8 cellular contexts compared by ENCODE assay signal in the genomic region with DNA sequence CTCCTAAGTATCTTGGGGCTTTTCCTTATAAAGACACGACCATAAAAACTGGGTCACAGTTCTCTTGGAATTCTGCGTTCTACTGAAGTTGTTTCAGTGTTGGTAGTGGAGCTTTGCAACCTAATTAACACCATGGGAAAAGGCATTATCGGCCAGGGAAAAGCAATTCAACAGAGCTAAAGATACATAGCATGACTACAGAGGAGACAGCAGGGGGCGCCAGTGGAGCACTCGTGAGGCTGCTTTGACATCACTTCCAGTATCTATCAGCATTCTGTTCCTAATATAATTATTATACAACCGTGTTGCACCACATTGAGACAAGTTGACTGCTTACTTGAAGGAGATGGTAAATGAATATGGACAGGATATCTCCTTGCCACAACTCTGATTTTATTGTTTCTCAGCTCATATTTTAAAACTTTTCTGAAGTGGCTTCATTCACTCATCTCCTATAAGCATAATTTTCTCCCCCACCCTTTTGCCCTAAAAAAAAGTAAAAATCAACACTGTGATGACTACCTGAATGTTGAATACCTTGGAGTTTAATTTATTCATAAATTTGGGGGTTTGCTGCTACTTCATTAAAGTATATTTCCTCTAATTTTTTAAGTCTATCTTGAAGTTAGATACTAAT. TPM values are rescaled to one million over a fixed set of nuclear protein-coding genes. Genes with fewer than 3 reads are reported as not detected.
DNase-seq lines count a peak whose midpoint lies in the region; ATAC-seq, FAIRE-seq and TF ChIP-seq lines count a peak whose summit lies in the region.

No MANE protein-coding gene starts in this region.

- ATAC-seq in HG03108 (IDR thresholded peaks at IDR 0.05; ENCODE audit: unreplicated experiment): no peak

- TF ChIP-seq CTCF in HFFc6 (IDR thresholded peaks at IDR 0.05): peak; percentile 88
- peak; percentile 70 for TF ChIP-seq CTCF in astrocyte (IDR thresholded peaks at IDR 0.05; ENCODE audit: insufficient read depth, low read depth, low read length)

- H2AFZ ChIP-seq in astrocyte (ENCODE audit: low read depth, low read length): no peak overlapping the region

- H3K27me3 ChIP-seq in astrocyte (ENCODE audit: insufficient read depth, low read length): no peaks in the 10 kb centered on the region

- no peaks in the 10 kb centered on the region for H4K20me1 ChIP-seq in astrocyte (ENCODE audit: insufficient read depth, low read length)

- H3K36me3 ChIP-seq in astrocyte (ENCODE audit: insufficient read depth, low read length): no peaks in the 10 kb centered on the region

- H3K27me3 Mint-ChIP-seq in HFFc6 (ENCODE audit: insufficient read depth) (peaks cover 4% of the 10 kb centered on the region), astrocyte (ENCODE audit: low read depth, unreplicated experiment) (no peaks in the 10 kb centered on the region)

- H3K27ac Mint-ChIP-seq in HFFc6 (no peak overlapping the region), astrocyte (ENCODE audit: unreplicated experiment) (no peak overlapping the region)

- no peak for FAIRE-seq in astrocyte (lab: Jason Lieb, UNC)

- H3K4me2 ChIP-seq in astrocyte (ENCODE audit: low read length): no peak overlapping the region

- peak; percentile 56 for DNase-seq in EL
- DNase-seq in HFFc6: peak; percentile 23
- DNase-seq in NCI-H774 (lab: John Stamatoyannopoulos, UW): peak; percentile 9
- DNase-seq in astrocyte (ENCODE audit: low read depth): peak; percentile 40
- peak; percentile 54 for DNase-seq in medulla oblongata (ENCODE audit: extremely low spot score)
- DNase-seq in activated gamma-delta T cell treated with Interleukin-2 at 50 U/mL for 16 hours: no peak
- no peak for DNase-seq in GOT3 (lab: John Stamatoyannopoulos, UW)

- no peak overlapping the region for H3K9ac ChIP-seq in astrocyte (ENCODE audit: low read length)

- H3K9me3 Mint-ChIP-seq in HFFc6 (no peaks in the 10 kb centered on the region; the same call in 1 of the 2 replicates), astrocyte (ENCODE audit: unreplicated experiment) (no peaks in the 10 kb centered on the region)

- no peaks in the 10 kb centered on the region for H3K36me3 Mint-ChIP-seq in HFFc6 (ENCODE audit: low read depth)
- no peaks in the 10 kb centered on the region for H3K36me3 Mint-ChIP-seq in astrocyte (ENCODE audit: low read depth, unreplicated experiment)

- H3K4me1 Mint-ChIP-seq in HFFc6 (ENCODE audit: low read depth): no peaks in the 10 kb centered on the region
- no peaks in the 10 kb centered on the region for H3K4me1 Mint-ChIP-seq in astrocyte (ENCODE audit: low read depth, unreplicated experiment)

- no peaks in the 10 kb centered on the region for H3K9me3 ChIP-seq in astrocyte (ENCODE audit: insufficient read depth, low read depth, low read length)

- no peak overlapping the region for H3K4me3 ChIP-seq in astrocyte (ENCODE audit: insufficient read depth, low read depth, low read length)

- H3K27ac ChIP-seq in astrocyte (ENCODE audit: low read depth, low read length): no peak overlapping the region

- H3K4me3 Mint-ChIP-seq in HFFc6 (no peak overlapping the region), astrocyte (ENCODE audit: unreplicated experiment) (no peak overlapping the region)

- no peaks in the 10 kb centered on the region for H3K79me2 ChIP-seq in astrocyte (ENCODE audit: insufficient read depth, low read length)

- no peaks in the 10 kb centered on the region for H3K4me1 ChIP-seq in astrocyte (ENCODE audit: insufficient read depth, low read length)

RNA-seq across cellular contexts. Expression of a gene that starts 39.4 kb away (rescaled TPM):
- not detected for total RNA-seq in HFFc6 (2021; fragmentation: NEBNext Ultra II Directional; extraction: Animal tissue kit (Norgen Biotek cat#: 25700))
- total RNA-seq in astrocyte: 0.27 and 0.31 TPM in 2 replicates

Comparison
In these comparisons a context has a peak if more than half of its experiments do, and no peak if none do; other contexts are left out.
1. DNase-seq: peak in EL (single experiment), HFFc6 (single experiment), NCI-H774 (single experiment), astrocyte (single experiment) and medulla oblongata (single experiment); none in activated gamma-delta T cell treated with Interleukin-2 at 50 U/mL for 16 hours (single experiment) and GOT3 (single experiment).